9 cellular contexts compared by ENCODE assay signal in the genomic region with DNA sequence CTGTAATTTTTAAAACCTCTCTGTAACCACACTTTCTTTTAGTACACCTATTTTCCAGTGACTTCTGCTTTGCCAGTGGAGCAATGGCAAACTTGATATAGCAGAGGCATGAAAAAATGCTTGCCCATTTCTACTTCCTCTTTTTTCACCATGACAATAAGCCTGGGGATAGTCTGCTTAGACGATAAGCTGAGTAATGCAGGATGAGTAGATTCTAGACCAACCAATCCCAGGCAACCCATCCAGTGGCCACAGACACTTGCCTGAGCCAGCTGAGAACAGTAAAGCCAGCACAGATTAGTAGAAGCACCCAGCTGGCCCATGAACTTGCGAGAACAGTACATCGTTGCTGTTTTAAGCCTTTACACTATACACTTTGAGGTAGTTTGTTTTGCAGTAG. TPM values are rescaled to one million over a fixed set of nuclear protein-coding genes. Genes with fewer than 3 reads are reported as not detected.
A peak's percentile ranks its signal among the peaks of the same experiment; 100 is the strongest.
DNase-seq lines count a peak whose midpoint lies in the region; ATAC-seq, FAIRE-seq and TF ChIP-seq lines count a peak whose summit lies in the region.
"Had no signal": no experiment of that assay in that cellular context is flagged by ENCODE, and none has a peak within 500 bp of the region (broad histone marks: within the 10 kb centered on the region; RNA-seq: fewer than 3 reads in every experiment).

No MANE protein-coding gene starts in this region.

- intact Hi-C loops in activated CD8-positive, alpha-beta T cell treated with anti-CD3 and anti-CD28 coated beads for 36 hours (cut with micrococcal nuclease) = no loop called here

- no peak overlapping the region for H3K27ac ChIP-seq in brain microvascular endothelial cell

- no peak overlapping the region for H3K4me3 ChIP-seq in brain microvascular endothelial cell (ENCODE audit: low read depth, low read length)

- DNase-seq in D721Med (ENCODE audit: insufficient read length, low spot score) (peak; percentile 24), brain microvascular endothelial cell (peak; percentile 29), C1 segment of cervical spinal cord (lab: John Stamatoyannopoulos, UW) (no peak), G401 (ENCODE audit: low spot score) (no peak), T1000 (lab: John Stamatoyannopoulos, UW) (no peak)
- no peak for DNase-seq in activated CD8-positive, alpha-beta T cell treated with anti-CD3 and anti-CD28 coated beads for 36 hours

- H3K36me3 ChIP-seq in brain microvascular endothelial cell (replicated peaks) = no peaks in the 10 kb centered on the region

- peaks cover 2% of the 10 kb centered on the region for H3K27me3 Mint-ChIP-seq in activated CD8-positive, alpha-beta T cell treated with anti-CD3 and anti-CD28 coated beads for 36 hours

- POLR2A ChIA-PET in activated CD8-positive, alpha-beta T cell treated with anti-CD3 and anti-CD28 coated beads for 36 hours (lab: Charles Lee) = no interaction called here

- no peaks in the 10 kb centered on the region for H3K4me1 Mint-ChIP-seq in activated CD8-positive, alpha-beta T cell treated with anti-CD3 and anti-CD28 coated beads for 36 hours (ENCODE audit: low read depth)

- ATAC-seq in GM21515 (IDR thresholded peaks at IDR 0.05; ENCODE audit: unreplicated experiment) (peak; percentile 78), HG03571 (IDR thresholded peaks at IDR 0.05; ENCODE audit: unreplicated experiment) (peak; percentile 61)
- ATAC-seq in activated CD8-positive, alpha-beta T cell treated with anti-CD3 and anti-CD28 coated beads for 36 hours = no peak

- H3K9me3 Mint-ChIP-seq in activated CD8-positive, alpha-beta T cell treated with anti-CD3 and anti-CD28 coated beads for 36 hours = no peaks in the 10 kb centered on the region

- CTCF ChIA-PET in activated CD8-positive, alpha-beta T cell treated with anti-CD3 and anti-CD28 coated beads for 36 hours (lab: Charles Lee) = no interaction called here

- FAIRE-seq in D721Med (lab: Jason Lieb, UNC) = peak; percentile 48

- no peak overlapping the region for H3K4me3 Mint-ChIP-seq in activated CD8-positive, alpha-beta T cell treated with anti-CD3 and anti-CD28 coated beads for 36 hours

- H3K27me3 ChIP-seq in brain microvascular endothelial cell (replicated peaks) = no peaks in the 10 kb centered on the region

- in situ Hi-C loops in brain microvascular endothelial cell (cut with HindIII; ENCODE audit: low pct_ligation_motif_present, low sequenced_read_pairs) (no loop called here), G401 (cut with HindIII; ENCODE audit: low sequenced_read_pairs) (no loop called here)

- H3K27ac Mint-ChIP-seq in activated CD8-positive, alpha-beta T cell treated with anti-CD3 and anti-CD28 coated beads for 36 hours = no peak overlapping the region

- TF ChIP-seq CTCF in D721Med (IDR thresholded peaks at IDR 0.05; ENCODE audit: insufficient read depth, missing control alignments) (no peak), brain microvascular endothelial cell (IDR thresholded peaks at IDR 0.05; ENCODE audit: low read depth, low read length, missing control alignments) (no peak)
- no peak for TF ChIP-seq CTCF in activated CD8-positive, alpha-beta T cell treated with anti-CD3 and anti-CD28 coated beads for 36 hours (IDR thresholded peaks at IDR 0.05)

- no peaks in the 10 kb centered on the region for H3K36me3 Mint-ChIP-seq in activated CD8-positive, alpha-beta T cell treated with anti-CD3 and anti-CD28 coated beads for 36 hours (ENCODE audit: low read depth)

RNA-seq across cellular contexts. Expression of a gene that starts 37.5 kb away (rescaled TPM):
- not detected in 2 replicates for total RNA-seq in G401 (2014; rRNA removed; shearing (Covaris generic))
- total RNA-seq in activated CD8-positive, alpha-beta T cell treated with anti-CD3 and anti-CD28 coated beads for 36 hours = not detected
- total RNA-seq: liver had no signal

Comparison
In these comparisons a context has a peak if more than half of its experiments do, and no peak if none do; other contexts are left out.
1. DNase-seq: peak in D721Med (single experiment) and brain microvascular endothelial cell (single experiment); none in C1 segment of cervical spinal cord (0 of 14), G401 (single experiment), activated CD8-positive, alpha-beta T cell treated with anti-CD3 and anti-CD28 coated beads for 36 hours (single experiment) and T1000 (single experiment).